Comparison of ENCODE assay signal across 8 cellular contexts in genomic region chr9:76810377-76810957, GRCh38. TPM values are rescaled to one million over a fixed set of nuclear protein-coding genes. Genes with fewer than 3 reads are reported as not detected.
DNase-seq lines count a peak whose midpoint lies in the region; ATAC-seq and TF ChIP-seq lines count a peak whose summit lies in the region.

No MANE protein-coding gene starts in this region.

- H3K27me3 ChIP-seq in WERI-Rb-1 (ENCODE audit: insufficient read depth, low read depth, severe bottlenecking) (no peaks in the 10 kb centered on the region), psoas muscle (ENCODE audit: insufficient read depth in 3 of 3, low read length in 2 of 3) (peaks cover 0 to 5% (median 0%) of the 10 kb centered on the region in 3 donors), MG63 (no peaks in the 10 kb centered on the region)

- DNase-seq in GF-D8 (lab: John Stamatoyannopoulos, UW) = peak; percentile 12
- peak; percentile 43 for DNase-seq in HFF-Myc (ENCODE audit: extremely low read depth, low read depth)
- DNase-seq in NCI-H146 (lab: John Stamatoyannopoulos, UW) = peak; percentile 59
- DNase-seq in WERI-Rb-1 = peak; percentile 58
- DNase-seq in glomerular visceral epithelial cell (ENCODE audit: extremely low spot score) = peak; percentile 61
- DNase-seq in psoas muscle = no peak
- no peak for DNase-seq in MG63

- TF ChIP-seq CTCF in 22Rv1 (IDR thresholded peaks at IDR 0.05) (peak; percentile 88), HFF-Myc (IDR thresholded peaks at IDR 0.05; ENCODE audit: low read depth, low read length, missing control alignments) (peak; percentile 72), WERI-Rb-1 (IDR thresholded peaks at IDR 0.05; ENCODE audit: low read depth, low read length) (peak; percentile 83), psoas muscle (IDR thresholded peaks at IDR 0.05) (peak; percentile 76)

- H3K9me3 ChIP-seq in WERI-Rb-1 (ENCODE audit: severe bottlenecking) (no peaks in the 10 kb centered on the region), psoas muscle (no peaks in the 10 kb centered on the region), MG63 (no peaks in the 10 kb centered on the region)

- H3K27ac ChIP-seq in 22Rv1 (peak overlapping the region; percentile 27), WERI-Rb-1 (no peak overlapping the region), psoas muscle (no peak overlapping the region)

- H3K36me3 ChIP-seq in WERI-Rb-1 = no peaks in the 10 kb centered on the region
- H3K36me3 ChIP-seq in psoas muscle (ENCODE audit: insufficient read depth in 1 of 2, low read depth in 1 of 2) = no peaks in the 10 kb centered on the region
- no peaks in the 10 kb centered on the region for H3K36me3 ChIP-seq in MG63

- no peaks in the 10 kb centered on the region for H3K4me1 ChIP-seq in psoas muscle

- intact Hi-C loops in psoas muscle (cut with DNase I) = loop anchor here (2.0 to 10.0 kb wide), 4 partner anchors 177 to 340 kb away; no protein-coding TSS in a partner anchor

- 35 to 41% (median 39%) methylated on average over 2 of the region's 2 CpGs for WGBS in psoas muscle, 3 donors

- peak; percentile 64 to 79 (median 72) for ATAC-seq in psoas muscle

- H3K4me3 ChIP-seq in HFF-Myc (replicated peaks; ENCODE audit: low read depth, low read length) = no peak overlapping the region
- no peak overlapping the region for H3K4me3 ChIP-seq in WERI-Rb-1 (ENCODE audit: low read depth, low read length)
- H3K4me3 ChIP-seq in psoas muscle = no peak overlapping the region
- no peak overlapping the region for H3K4me3 ChIP-seq in MG63

RNA-seq across cellular contexts. Expression of gene PCA3, which starts 46.2 kb away (rescaled TPM):
- not detected for total RNA-seq in psoas muscle
- polyA plus RNA-seq in psoas muscle = under 1 TPM in 2 of 3 donors, not detected in 1; 0.04 to 0.07 TPM
- not detected in 2 replicates for total RNA-seq in MG63 (2014; rRNA removed; shearing (Covaris generic); ENCODE audit: low replicate concordance)

Comparison
In these comparisons a context has a peak if more than half of its experiments do, and no peak if none do; other contexts are left out.
1. DNase-seq: peak in GF-D8 (single experiment), HFF-Myc (single experiment), NCI-H146 (single experiment), WERI-Rb-1 (single experiment) and glomerular visceral epithelial cell (single experiment); none in psoas muscle (0 of 2) and MG63 (single experiment).
2. Peak in every context shown above with its lines, with median percentiles within 50 percentile points of each other: CTCF ChIP-seq.